In genomic region chr1:204692852-204693356, GRCh38 we compare ENCODE assay signal across 16 cellular contexts. TPM values are rescaled to one million over a fixed set of nuclear protein-coding genes. Genes with fewer than 3 reads are reported as not detected.
"Had no signal": no experiment of that assay in that cellular context is flagged by ENCODE, and none has a peak within 500 bp of the region (broad histone marks: within the 10 kb centered on the region; RNA-seq: fewer than 3 reads in every experiment).

No MANE protein-coding gene starts in this region.

- H3K4me1 ChIP-seq: spleen had no signal

- H3K27ac ChIP-seq: cardiac muscle cell, spleen had no signal

- DNase-seq: activated CD4-positive, alpha-beta T cell treated with anti-CD3 and anti-CD28 coated beads, Interleukin-2, amount 10 ng/mL, durations not matched to agents 7 days and 5 days; activated CD4-positive, CD25-positive, alpha-beta regulatory T cell; activated CD8-positive, alpha-beta memory T cell treated with anti-CD3 and anti-CD28 coated beads for 24 hours; activated naive CD4-positive, alpha-beta T cell treated with anti-CD3 and anti-CD28 coated beads, Interleukin-2, amount 10 ng/mL, durations not matched to agents 7 days and 5 days; activated T-cell treated with anti-CD3 and anti-CD28 coated beads for 4 hours; kidney glomerular epithelial cell; right cardiac atrium; spleen; stimulated activated CD4-positive, alpha-beta T cell treated with anti-CD3 and anti-CD28 coated beads, Interleukin-2, amount 100 ng/mL, for 24 hours; stimulated activated naive CD4-positive, alpha-beta T cell; substantia nigra; T-helper 2 cell had no signal

- H3K4me3 ChIP-seq: cardiac muscle cell, spleen had no signal

- H3K36me3 ChIP-seq: cardiac muscle cell, spleen had no signal

- H3K9me3 ChIP-seq: spleen had no signal

RNA-seq across cellular contexts. Expression of gene LRRN2, which starts 7.4 kb away (rescaled TPM):
- total RNA-seq: activated CD4-positive, alpha-beta T cell treated with anti-CD3 and anti-CD28 coated beads, Interleukin-2, amount 10 ng/mL, durations not matched to agents 7 days and 5 days; activated T-helper 2 cell treated with anti-CD3 and anti-CD28 coated beads, Interferon-gamma antibody, Interleukin-2, Interleukin-4, amounts not matched to agents 10 μg/mL and 5 μg/mL and 100 μg/mL, durations not matched to agents 14 hours and 24 hours and 36 hours; endothelial cell of umbilical vein; fibroblast of lung had no signal
- polyA plus RNA-seq: endothelial cell of umbilical vein, fibroblast of lung had no signal
